12 cellular contexts compared by ENCODE assay signal in genomic region chr6:145086197-145086596, GRCh38.
A peak's percentile ranks its signal among the peaks of the same experiment; 100 is the strongest.
DNase-seq lines count a peak whose midpoint lies in the region; ATAC-seq and TF ChIP-seq lines count a peak whose summit lies in the region.
"Had no signal": no experiment of that assay in that cellular context is flagged by ENCODE, and none has a peak within 500 bp of the region (broad histone marks: within the 10 kb centered on the region; RNA-seq: fewer than 3 reads in every experiment).

No MANE protein-coding gene starts in this region.

- in situ Hi-C loops in SK-MEL-5 (cut with HindIII; ENCODE audit: low pct_unique_long_range_greater_than_20kb, low sequenced_read_pairs): no loop called here

- intact Hi-C loops in esophagus muscularis mucosa (cut with DNase I): no loop called here
- intact Hi-C loops in ascending aorta (cut with DNase I): no loop called here
- intact Hi-C loops in naive thymus-derived CD4-positive, alpha-beta T cell (cut with micrococcal nuclease): loop anchor here in 1 of 2 donors (5.0 kb wide), 1 partner anchor 946 kb away; no protein-coding TSS in a partner anchor

- no peak overlapping the region for H3K4me3 Mint-ChIP-seq in naive thymus-derived CD4-positive, alpha-beta T cell

- H3K36me3 ChIP-seq in esophagus muscularis mucosa: no peaks in the 10 kb centered on the region
- H3K36me3 ChIP-seq in ascending aorta: no peaks in the 10 kb centered on the region
- no peaks in the 10 kb centered on the region for H3K36me3 ChIP-seq in naive thymus-derived CD4-positive, alpha-beta T cell (ENCODE audit: control insufficient read depth in 2 of 3, insufficient read depth in 3 of 3, low read length in 3 of 3)

- H3K4me1 Mint-ChIP-seq in naive thymus-derived CD4-positive, alpha-beta T cell: peaks cover 0 to 1% (median 0%) of the 10 kb centered on the region in 7 donors

- TF ChIP-seq EP300 in esophagus muscularis mucosa (IDR thresholded peaks at IDR 0.05): no peak

- no peak overlapping the region for H3K27ac Mint-ChIP-seq in naive thymus-derived CD4-positive, alpha-beta T cell

- no peak for TF ChIP-seq CTCF in esophagus muscularis mucosa (IDR thresholded peaks at IDR 0.05)
- TF ChIP-seq CTCF in ascending aorta (IDR thresholded peaks at IDR 0.05): no peak

- WGBS in esophagus muscularis mucosa: 54% methylated on average over 3 of the region's 3 CpGs

- TF ChIP-seq POLR2A in esophagus muscularis mucosa (IDR thresholded peaks at IDR 0.05; ENCODE audit: low read depth): no peak

- H3K4me1 ChIP-seq in esophagus muscularis mucosa (no peaks in the 10 kb centered on the region), ascending aorta (no peaks in the 10 kb centered on the region)
- no peaks in the 10 kb centered on the region for H3K4me1 ChIP-seq in naive thymus-derived CD4-positive, alpha-beta T cell (ENCODE audit: control insufficient read depth in 2 of 2, insufficient read depth in 2 of 2, low read length in 2 of 2)

- peaks cover 5 to 12% (median 6%) of the 10 kb centered on the region in 5 donors for H3K27me3 Mint-ChIP-seq in naive thymus-derived CD4-positive, alpha-beta T cell

- H3K27me3 ChIP-seq in esophagus muscularis mucosa: no peaks in the 10 kb centered on the region
- no peaks in the 10 kb centered on the region for H3K27me3 ChIP-seq in ascending aorta
- H3K27me3 ChIP-seq in naive thymus-derived CD4-positive, alpha-beta T cell (ENCODE audit: control insufficient read depth in 2 of 2, insufficient read depth in 2 of 2, low read length in 2 of 2): no peaks in the 10 kb centered on the region

- H3K4me3 ChIP-seq in esophagus muscularis mucosa: no peak overlapping the region
- H3K4me3 ChIP-seq in ascending aorta: no peak overlapping the region
- no peak overlapping the region for H3K4me3 ChIP-seq in naive thymus-derived CD4-positive, alpha-beta T cell (ENCODE audit: low read length)

- H3K27ac ChIP-seq in esophagus muscularis mucosa (replicated peaks in 1 of 4) (no peak overlapping the region), ascending aorta (no peak overlapping the region)
- H3K27ac ChIP-seq in naive thymus-derived CD4-positive, alpha-beta T cell (ENCODE audit: low read depth, low read length): no peak overlapping the region

- DNase-seq in GM03348 (ENCODE audit: low spot score): peak; percentile 6
- DNase-seq in SK-MEL-5 (ENCODE audit: low read depth, low spot score): peak; percentile 9
- peak; percentile 17 for DNase-seq in iPS DF 19.7 (ENCODE audit: low read depth, low spot score)
- no peak for DNase-seq in esophagus muscularis mucosa (ENCODE audit: extremely low spot score)
- no peak for DNase-seq in ascending aorta (ENCODE audit: low spot score in 2 of 2)
- no peak for DNase-seq in naive thymus-derived CD4-positive, alpha-beta T cell
- no peak for DNase-seq in NK-92 (lab: John Stamatoyannopoulos, UW; ENCODE audit: unreplicated experiment)
- DNase-seq: activated naive CD4-positive, alpha-beta T cell treated with Interleukin-2 at 50 U/mL for 16 hours; MM.1S; SIG-M5; stimulated activated CD4-positive, alpha-beta T cell treated with anti-CD3 and anti-CD28 coated beads, Interleukin-4, amount 100 ng/mL, for 4 hours had no signal

- POLR2A ChIA-PET in naive thymus-derived CD4-positive, alpha-beta T cell (lab: Charles Lee): no interaction called here

- no peaks in the 10 kb centered on the region for H3K36me3 Mint-ChIP-seq in naive thymus-derived CD4-positive, alpha-beta T cell

- H3K9me3 ChIP-seq in esophagus muscularis mucosa (no peaks in the 10 kb centered on the region), ascending aorta (no peaks in the 10 kb centered on the region)
- no peaks in the 10 kb centered on the region for H3K9me3 ChIP-seq in naive thymus-derived CD4-positive, alpha-beta T cell (ENCODE audit: control insufficient read depth in 2 of 3, low read length in 3 of 3)

- peaks cover 0 to 1% (median 0%) of the 10 kb centered on the region in 11 donors for H3K9me3 Mint-ChIP-seq in naive thymus-derived CD4-positive, alpha-beta T cell

- CTCF ChIA-PET in naive thymus-derived CD4-positive, alpha-beta T cell (lab: Charles Lee): no interaction called here

- peak; percentile 44 for ATAC-seq in HG02588 (IDR thresholded peaks at IDR 0.05; ENCODE audit: unreplicated experiment)
- ATAC-seq in naive thymus-derived CD4-positive, alpha-beta T cell: no peak

Comparison
In these comparisons a context has a peak if more than half of its experiments do, and no peak if none do; other contexts are left out.
1. DNase-seq: peak in GM03348 (single experiment), SK-MEL-5 (single experiment) and iPS DF 19.7 (single experiment); none in esophagus muscularis mucosa (single experiment), ascending aorta (0 of 2), naive thymus-derived CD4-positive, alpha-beta T cell (0 of 9) and NK-92 (single experiment).